Comparison of ENCODE assay signal across 17 cellular contexts in genomic region chr11:71097506-71098240, GRCh38.
A peak's percentile ranks its signal among the peaks of the same experiment; 100 is the strongest.
DNase-seq lines count a peak whose midpoint lies in the region; ATAC-seq, FAIRE-seq and TF ChIP-seq lines count a peak whose summit lies in the region.
"Had no signal": no experiment of that assay in that cellular context is flagged by ENCODE, and none has a peak within 500 bp of the region (broad histone marks: within the 10 kb centered on the region; RNA-seq: fewer than 3 reads in every experiment).

No MANE protein-coding gene starts in this region.

- H3K4me3 ChIP-seq in HEK293 (ENCODE audit: low read depth, low read length) (no peak overlapping the region), PC-3 (ENCODE audit: low read length) (no peak overlapping the region)

- H3K9me2 ChIP-seq in PC-3 (replicated peaks; ENCODE audit: low read length), result no peaks in the 10 kb centered on the region
- H3K9me2 ChIP-seq: SK-N-SH had no signal

- no peak overlapping the region for H3K27ac Mint-ChIP-seq in natural killer cell treated with Interleukin-12 subunit alpha and Interleukin-12 subunit beta and Interleukin-15 and Interleukin-18, amount 100 ng/mL, for 72 hours
- H3K27ac Mint-ChIP-seq: CD4-positive, CD25-positive, alpha-beta regulatory T cell; H9; IgD-negative memory B cell had no signal

- no peak overlapping the region for H3K4me3 Mint-ChIP-seq in natural killer cell treated with Interleukin-12 subunit alpha and Interleukin-12 subunit beta and Interleukin-15 and Interleukin-18, amount 100 ng/mL, for 72 hours
- H3K4me3 Mint-ChIP-seq: CD4-positive, CD25-positive, alpha-beta regulatory T cell; H9; IgD-negative memory B cell had no signal

- H3K4me1 Mint-ChIP-seq in natural killer cell treated with Interleukin-12 subunit alpha and Interleukin-12 subunit beta and Interleukin-15 and Interleukin-18, amount 100 ng/mL, for 72 hours (ENCODE audit: low read depth in 2 of 2), result no peaks in the 10 kb centered on the region
- H3K4me1 Mint-ChIP-seq: CD4-positive, CD25-positive, alpha-beta regulatory T cell; IgD-negative memory B cell had no signal

- H3K27me3 ChIP-seq in PC-3 (ENCODE audit: low read length), result no peaks in the 10 kb centered on the region

- FAIRE-seq in urothelium cell line (lab: Jason Lieb, UNC), result peak; percentile 98

- no peaks in the 10 kb centered on the region for H4K20me1 ChIP-seq in PC-3 (ENCODE audit: low read length)

- no peaks in the 10 kb centered on the region for H3K79me2 ChIP-seq in PC-3 (ENCODE audit: low read length)

- intact Hi-C loops in PC-3 (cut with micrococcal nuclease), result no loop called here

- DNase-seq in PC-3 (no peak), urothelium cell line (ENCODE audit: low spot score) (no peak), NCI-H1930 (lab: John Stamatoyannopoulos, UW) (no peak), NCI-H510A treated with DMSO at 0.1 percent for 48 hours (lab: John Stamatoyannopoulos, UW) (no peak), NCI-H1436 (lab: John Stamatoyannopoulos, UW) (no peak)
- DNase-seq in natural killer cell treated with Interleukin-12 subunit alpha and Interleukin-12 subunit beta and Interleukin-15 and Interleukin-18, amount 100 ng/mL, for 72 hours (ENCODE audit: low spot score), result peak; percentile 53
- DNase-seq: CD4-positive, CD25-positive, alpha-beta regulatory T cell; DMS79 treated with DMSO at 0.1 percent for 48 hours; H9; MV-4-11; NCI-H1105 treated with DMSO at 0.1 percent for 48 hours; NCI-H187 treated with DMSO at 0.1 percent for 48 hours; NCI-H748 treated with DMSO at 0.1 percent for 48 hours; SIG-M5; SK-N-SH had no signal

- BruUV-seq in PC-3 (replicated peaks; lab: Mats Ljungman, UMichigan), result no TSS peak

- no peaks in the 10 kb centered on the region for H3F3A ChIP-seq in PC-3 (ENCODE audit: low read length, unreplicated experiment)

- no peak overlapping the region for H3K27ac ChIP-seq in HEK293 (ENCODE audit: extremely low read depth, low read depth, low read length)
- no peak overlapping the region for H3K27ac ChIP-seq in PC-3 (ENCODE audit: low read length)

- TF ChIP-seq CTCF in HEK293 (tag by site-specific recombination; IDR thresholded peaks at IDR 0.05), result no peak
- TF ChIP-seq CTCF in PC-3 (conservative IDR thresholded peaks at IDR 0.05; ENCODE audit: low read depth, low read length), result no peak

- peak overlapping the region; percentile 51; the same call in 1 of the 2 replicates for H3K4me2 ChIP-seq in PC-3 (ENCODE audit: low read length)
- H3K4me2 ChIP-seq: SK-N-SH had no signal

- CTCF ChIA-PET in HEK293 (lab: Yijun Ruan, JAX) (no interaction called here), PC-3 (lab: Charles Lee) (interaction anchor here (0.6 to 1.4 kb wide), 2 partner anchors 11 to 355 kb away, joined by 3 to 4 read pairs; partner anchors contain the start of gene NADSYN1)

- H3K9me3 ChIP-seq in HEK293 (ENCODE audit: control insufficient read depth, insufficient read depth, low read depth, low read length) (no peaks in the 10 kb centered on the region), PC-3 (ENCODE audit: low read length) (no peaks in the 10 kb centered on the region)
- H3K9me3 ChIP-seq: SK-N-SH had no signal

- no peaks in the 10 kb centered on the region for H3K9me3 Mint-ChIP-seq in natural killer cell treated with Interleukin-12 subunit alpha and Interleukin-12 subunit beta and Interleukin-15 and Interleukin-18, amount 100 ng/mL, for 72 hours
- H3K9me3 Mint-ChIP-seq: H9 had no signal

- ATAC-seq in PC-3, result no peak
- ATAC-seq in natural killer cell treated with Interleukin-12 subunit alpha and Interleukin-12 subunit beta and Interleukin-15 and Interleukin-18, amount 100 ng/mL, for 72 hours, result peak in 1 of 2 donors; percentile 31

- H3K27me3 Mint-ChIP-seq in natural killer cell treated with Interleukin-12 subunit alpha and Interleukin-12 subunit beta and Interleukin-15 and Interleukin-18, amount 100 ng/mL, for 72 hours, result no peaks in the 10 kb centered on the region
- H3K27me3 Mint-ChIP-seq: CD4-positive, CD25-positive, alpha-beta regulatory T cell had no signal

- H2AFZ ChIP-seq in PC-3 (ENCODE audit: low read length), result no peak overlapping the region

- H3K36me3 ChIP-seq in HEK293 (ENCODE audit: control insufficient read depth in 2 of 2, insufficient read depth in 1 of 2, low read length in 2 of 2), result peaks cover 0 to 8% of the 10 kb centered on the region in 2 experiments; a peak in 1 of 3 replicates
- H3K36me3 ChIP-seq in PC-3 (ENCODE audit: low read depth, low read length), result peaks cover 4% of the 10 kb centered on the region; the same call in 1 of the 2 replicates

- H3K36me3 Mint-ChIP-seq in natural killer cell treated with Interleukin-12 subunit alpha and Interleukin-12 subunit beta and Interleukin-15 and Interleukin-18, amount 100 ng/mL, for 72 hours, result no peaks in the 10 kb centered on the region
- H3K36me3 Mint-ChIP-seq: CD4-positive, CD25-positive, alpha-beta regulatory T cell; IgD-negative memory B cell had no signal

- no peak overlapping the region for H3K9ac ChIP-seq in PC-3 (ENCODE audit: low read length)
- H3K9ac ChIP-seq: SK-N-SH had no signal

- H3K4me1 ChIP-seq in HEK293 (ENCODE audit: control insufficient read depth, insufficient read depth, low read length) (no peaks in the 10 kb centered on the region), PC-3 (ENCODE audit: insufficient read depth, low read length) (peaks cover 23% of the 10 kb centered on the region)

- POLR2A ChIA-PET in HEK293 (lab: Yijun Ruan, JAX), result no interaction called here
- POLR2A ChIA-PET in PC-3 (lab: Charles Lee; ENCODE audit: unreplicated experiment), result no interaction called here

TF ChIP-seq in HEK293, 187 proteins besides CTCF, POLR2A, EP300 and RAD21:
- TF ChIP-seq ZSCAN4 (tag by site-specific recombination; IDR thresholded peaks at IDR 0.05) (peak; percentile 83), ZNF335 (tag by site-specific recombination; conservative IDR thresholded peaks at IDR 0.05) (no peak)
TF ChIP-seq in HEK293: peak in this region for 1.
